Comparison of ENCODE assay signal across 28 cellular contexts in genomic region chr5:167447466-167447865, GRCh38.
"Had no signal": no experiment of that assay in that cellular context is flagged by ENCODE, and none has a peak within 500 bp of the region (broad histone marks: within the 10 kb centered on the region; RNA-seq: fewer than 3 reads in every experiment).

No MANE protein-coding gene starts in this region.

- H3K79me2 ChIP-seq: parathyroid adenoma had no signal

- H3K4me2 ChIP-seq: smooth muscle cell had no signal

- H3K9me3 ChIP-seq: esophagus squamous epithelium, lower lobe of right lung, neutrophil, right atrium auricular region, tibial artery had no signal

- H3K27ac ChIP-seq: coronary artery, esophagus squamous epithelium, heart right ventricle, lower lobe of right lung, neutrophil, parathyroid adenoma, right atrium auricular region, tibial artery had no signal

- DNase-seq: dermis blood vessel endothelial cell; effector memory CD4-positive, alpha-beta T cell; erythroblast; esophagus squamous epithelium; foreskin melanocyte; glutamatergic neuron; heart right ventricle; hypothalamus; immature natural killer cell; islet precursor cell; kidney glomerular epithelial cell; left colon; left ventricle myocardium superior; lower lobe of right lung; natural killer cell; stimulated activated CD4-positive, alpha-beta T cell treated with anti-CD3 and anti-CD28 coated beads, Interleukin-12 subunit alpha, Interleukin-12 subunit beta, amount 100 ng/mL, for 4 hours; stimulated activated CD4-positive, alpha-beta T cell treated with anti-CD3 and anti-CD28 coated beads, Interleukin-1b, Interleukin-23, amount 100 ng/mL, for 48 hours; stimulated activated CD4-positive, alpha-beta T cell treated with anti-CD3 and anti-CD28 coated beads, Interleukin-4, amount 100 ng/mL, for 1 hour; stimulated activated CD8-positive, alpha-beta memory T cell treated with anti-CD3 and anti-CD28 coated beads, Interleukin-4, amount 100 ng/mL, for 48 hours; stimulated activated naive CD4-positive, alpha-beta T cell; stimulated activated naive CD8-positive, alpha-beta T cell treated with anti-CD3 and anti-CD28 coated beads, Interleukin-15, amount 100 ng/mL, for 72 hours; tibial artery had no signal

- H3K27me3 ChIP-seq: esophagus squamous epithelium, heart right ventricle, neutrophil, right atrium auricular region, tibial artery had no signal

- H3K4me1 ChIP-seq: esophagus squamous epithelium, heart right ventricle, lower lobe of right lung, parathyroid adenoma, right atrium auricular region, tibial artery had no signal

- FAIRE-seq: endometrium had no signal

- H3K4me3 ChIP-seq: coronary artery, esophagus squamous epithelium, heart right ventricle, lower lobe of right lung, right atrium auricular region, smooth muscle cell, tibial artery had no signal

- H2AFZ ChIP-seq: parathyroid adenoma had no signal

- H3K36me3 ChIP-seq: esophagus squamous epithelium, heart right ventricle, lower lobe of right lung, neutrophil, right atrium auricular region, tibial artery had no signal

- H3K9ac ChIP-seq: parathyroid adenoma had no signal
